In the genomic region with DNA sequence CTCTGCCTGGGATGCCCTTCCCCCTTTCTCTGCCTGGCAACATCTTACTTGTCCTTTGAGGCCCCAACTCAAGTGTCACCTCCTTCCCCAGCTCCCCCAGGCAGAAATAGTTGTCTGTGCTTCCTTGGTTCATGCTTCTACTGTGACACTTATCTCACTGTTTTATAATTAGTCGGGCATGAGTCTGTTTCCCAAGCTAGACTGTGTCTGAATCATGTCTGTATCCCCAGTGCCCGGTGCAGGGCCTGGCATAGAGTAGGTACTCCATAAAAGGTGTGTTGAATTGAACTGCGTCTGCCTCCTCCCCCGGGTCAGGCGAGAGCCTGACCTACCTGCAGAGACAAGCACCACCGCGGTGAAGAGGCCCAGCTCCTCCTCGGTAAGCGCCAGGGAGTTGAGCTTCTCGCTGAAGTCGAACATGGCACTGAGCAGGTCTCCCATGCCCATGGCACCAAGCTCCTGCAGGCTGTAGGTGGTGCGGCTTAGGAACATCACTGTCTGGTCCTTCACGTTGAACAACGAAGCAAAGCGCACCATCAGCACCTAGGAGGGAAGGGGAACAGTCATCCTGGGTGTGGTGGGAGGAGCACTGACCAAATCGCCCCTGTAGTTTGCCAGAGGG, we compare ENCODE assay signal across 10 cellular contexts. TPM values are rescaled to one million over a fixed set of nuclear protein-coding genes. Genes with fewer than 3 reads are reported as not detected.
DNase-seq lines count a peak whose midpoint lies in the region; ATAC-seq and TF ChIP-seq lines count a peak whose summit lies in the region.
"Had no signal": no experiment of that assay in that cellular context is flagged by ENCODE, and none has a peak within 500 bp of the region (broad histone marks: within the 10 kb centered on the region; RNA-seq: fewer than 3 reads in every experiment).

No MANE protein-coding gene starts in this region.

- H3K9me3 ChIP-seq in HCT116 (ENCODE audit: control insufficient read depth in 1 of 2, insufficient read depth in 1 of 2, low read depth in 1 of 2, low read length in 2 of 2) (no peaks in the 10 kb centered on the region), osteoblast (ENCODE audit: low read depth, low read length) (no peaks in the 10 kb centered on the region)

- TF ChIP-seq CTCF in HCT116 (IDR thresholded peaks at IDR 0.05 in 2 of 3, conservative IDR thresholded peaks at IDR 0.05 in 1 of 3; ENCODE audit: borderline replicate concordance in 1 of 3, insufficient read depth in 1 of 3, low read depth in 2 of 3, low read length in 2 of 3) (no peak), dorsolateral prefrontal cortex (IDR thresholded peaks at IDR 0.05 in 54 of 56, conservative IDR thresholded peaks at IDR 0.05 in 2 of 56; ENCODE audit: low read depth in 1 of 56, partially characterized antibody in 56 of 56) (no peak), osteoblast (IDR thresholded peaks at IDR 0.05; ENCODE audit: extremely low read depth, low read depth, low read length) (no peak)

- POLR2A ChIA-PET in HCT116 (lab: Charles Lee): interaction anchor here (1.0 kb wide), 1 partner anchor 17 kb away, joined by 3 read pairs; no protein-coding TSS in a partner anchor

- intact Hi-C loops in HCT116 (cut with micrococcal nuclease): no loop called here
- intact Hi-C loops in dorsolateral prefrontal cortex (cut with DNase I): loop anchor here in 1 of 2 donors (5.0 kb wide), 1 partner anchor 36 kb away; no protein-coding TSS in a partner anchor

- H3K4me3 ChIP-seq in HCT116 (replicated peaks in 1 of 2; ENCODE audit: low read depth in 1 of 2, low read length in 2 of 2) (no peak overlapping the region), dorsolateral prefrontal cortex (peak overlapping the region in 33 of 59 donors; percentile 1 to 99 (median 26)), osteoblast (ENCODE audit: insufficient read depth, low read length) (no peak overlapping the region)
- H3K4me3 ChIP-seq: SK-N-MC had no signal

- DNase-seq in HCT116 (ENCODE audit: low read depth, low spot score) (no peak), dorsolateral prefrontal cortex (peak in 1 of 10 donors; percentile 53), osteoblast (ENCODE audit: insufficient read length, low spot score, missing footprints) (peak; percentile 73), NCI-H526 treated with DMSO at 0.1 percent for 48 hours (lab: John Stamatoyannopoulos, UW) (no peak)
- DNase-seq: activated naive CD4-positive, alpha-beta T cell treated with anti-CD3 and anti-CD28 coated beads, Interleukin-2, amount 50 U/mL, for 16 hours; DMS79; NCI-H187 had no signal

- H3K79me2 ChIP-seq in HCT116 (ENCODE audit: insufficient read depth, low read length): peaks cover 30% of the 10 kb centered on the region
- H3K79me2 ChIP-seq in osteoblast (ENCODE audit: insufficient read depth, low read length): peaks cover 18% of the 10 kb centered on the region

- H3K4me1 ChIP-seq in HCT116 (ENCODE audit: control insufficient read depth in 1 of 2, insufficient read depth in 2 of 2, low read length in 2 of 2) (peaks cover 10 to 23% of the 10 kb centered on the region in 2 experiments), osteoblast (ENCODE audit: insufficient read depth, low read length) (peaks cover 15% of the 10 kb centered on the region)

- BruUV-seq in HCT116 (replicated peaks; lab: Mats Ljungman, UMichigan): no TSS peak

- no peaks in the 10 kb centered on the region for H4K20me1 ChIP-seq in HCT116 (ENCODE audit: insufficient read depth)
- peaks cover 4% of the 10 kb centered on the region for H4K20me1 ChIP-seq in osteoblast (ENCODE audit: insufficient read depth, low read length)

- no peak for TF ChIP-seq RAD21 in HCT116 (IDR thresholded peaks at IDR 0.05; ENCODE audit: low read depth)

- TF ChIP-seq POLR2A in HCT116 (IDR thresholded peaks at IDR 0.05; ENCODE audit: borderline replicate concordance, extremely low read depth, insufficient read depth, insufficient read length): no peak

- no peak overlapping the region for H2AFZ ChIP-seq in HCT116 (ENCODE audit: low read depth, low read length, poor library complexity, severe bottlenecking)
- no peak overlapping the region for H2AFZ ChIP-seq in osteoblast (ENCODE audit: low read length)

- H3K4me2 ChIP-seq in HCT116 (ENCODE audit: low read length) (no peak overlapping the region), osteoblast (ENCODE audit: insufficient read depth, low read length) (no peak overlapping the region)

- H3K36me3 ChIP-seq in HCT116 (ENCODE audit: control insufficient read depth in 1 of 2, insufficient read depth in 2 of 2, low read length in 2 of 2): peaks cover 47 to 55% of the 10 kb centered on the region in 2 experiments
- H3K36me3 ChIP-seq in osteoblast (ENCODE audit: insufficient read depth, low read length): peaks cover 50% of the 10 kb centered on the region

- RAD21 ChIA-PET in HCT116 (lab: Charles Lee; ENCODE audit: low non-redundant PET in 1 of 2, low total read pairs in 2 of 2, uncharacterized antibody in 2 of 2, unreplicated experiment in 2 of 2): no interaction called here

- H3K9ac ChIP-seq in HCT116 (ENCODE audit: low read length): no peak overlapping the region

- H3K27me3 ChIP-seq in HCT116 (ENCODE audit: insufficient read depth, low read length) (no peaks in the 10 kb centered on the region), dorsolateral prefrontal cortex (no peaks in the 10 kb centered on the region), osteoblast (ENCODE audit: insufficient read depth, low read length) (no peaks in the 10 kb centered on the region)

- no peaks in the 10 kb centered on the region for H3K9me2 ChIP-seq in HCT116 (ENCODE audit: insufficient read depth)

- CTCF ChIA-PET in HCT116 (lab: Charles Lee): no interaction called here

- peak overlapping the region; percentile 8; the same call in 1 of the 2 replicates for H3K27ac ChIP-seq in HCT116 (ENCODE audit: low read depth, low read length)
- peak overlapping the region; percentile 53 to 100 (median 96) for H3K27ac ChIP-seq in dorsolateral prefrontal cortex
- H3K27ac ChIP-seq in osteoblast (ENCODE audit: low read depth, low read length): peak overlapping the region; percentile 2

- ATAC-seq in HCT116 (no peak), HG03095 (IDR thresholded peaks at IDR 0.05; ENCODE audit: unreplicated experiment) (no peak), HG02840 (IDR thresholded peaks at IDR 0.05; ENCODE audit: low FRiP score, unreplicated experiment) (no peak)

TF ChIP-seq in HCT116, 20 proteins besides CTCF, POLR2A, EP300 and RAD21:
- TF ChIP-seq CEBPB (IDR thresholded peaks at IDR 0.05; ENCODE audit: low read depth) (no peak), EZH2phosphoT487 (IDR thresholded peaks at IDR 0.05; ENCODE audit: borderline replicate concordance) (no peak), SRF (IDR thresholded peaks at IDR 0.05; ENCODE audit: low read depth) (no peak), JUND (IDR thresholded peaks at IDR 0.05) (no peak), SIN3A (IDR thresholded peaks at IDR 0.05; ENCODE audit: low read depth) (no peak), ZNF274 (IDR thresholded peaks at IDR 0.05; ENCODE audit: low read depth, low read length) (no peak), TCF7L2 (IDR thresholded peaks at IDR 0.05; ENCODE audit: borderline replicate concordance, extremely low read depth, insufficient read depth, insufficient read length) (no peak), CBX3 (IDR thresholded peaks at IDR 0.05; ENCODE audit: low read depth) (no peak), EZH2 (IDR thresholded peaks at IDR 0.05) (no peak), YY1 (IDR thresholded peaks at IDR 0.05; ENCODE audit: extremely low read depth, insufficient replicate concordance, low read depth, low read length) (no peak), EGR1 (IDR thresholded peaks at IDR 0.05; ENCODE audit: low read depth) (no peak), POLR2AphosphoS5 (IDR thresholded peaks at IDR 0.05; ENCODE audit: low read depth, low read length) (no peak), FOSL1 (IDR thresholded peaks at IDR 0.05; ENCODE audit: low read depth) (no peak)
- TF ChIP-seq, protein P1, sequence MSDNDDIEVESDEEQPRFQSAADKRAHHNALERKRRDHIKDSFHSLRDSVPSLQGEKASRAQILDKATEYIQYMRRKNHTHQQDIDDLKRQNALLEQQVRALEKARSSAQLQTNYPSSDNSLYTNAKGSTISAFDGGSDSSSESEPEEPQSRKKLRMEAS (IDR thresholded peaks at IDR 0.05): no peak

RNA-seq across cellular contexts. Expression of gene NR1D1, which starts 6.7 kb away (rescaled TPM):
- total RNA-seq in HCT116 (2021; ENCODE audit: unreplicated experiment) (63.7 TPM), dorsolateral prefrontal cortex (10 to 100 TPM; 26.9 to 97.0 (median 62.1) TPM), osteoblast (5.1 and 7.1 TPM in 2 replicates)
- 104 and 122 TPM in 2 replicates for polyA plus RNA-seq in HCT116 (2012)

RNA-seq across cellular contexts. Expression of gene MSL1, which starts 28.1 kb away (rescaled TPM):
- total RNA-seq in HCT116 (2021; ENCODE audit: unreplicated experiment): 67.2 TPM
- polyA plus RNA-seq in HCT116 (2012): 26.8 and 36.5 TPM in 2 replicates
- total RNA-seq in dorsolateral prefrontal cortex: 100 to 1,000 TPM in 116 of 120 experiments, 10 to 100 TPM in 4; 87.8 to 143 (median 120) TPM
- total RNA-seq in osteoblast: 53.3 and 60.1 TPM in 2 replicates

RNA-seq across cellular contexts. Expression of gene THRA, which starts 30.9 kb away (rescaled TPM):
- 23.3 TPM for total RNA-seq in HCT116 (2021; ENCODE audit: unreplicated experiment)
- polyA plus RNA-seq in HCT116 (2012): 20.3 and 21.1 TPM in 2 replicates
- 100 to 1,000 TPM; 178 to 301 (median 231) TPM for total RNA-seq in dorsolateral prefrontal cortex
- 30.6 and 33.3 TPM in 2 replicates for total RNA-seq in osteoblast

RNA-seq across cellular contexts. Expression of gene MED24, which starts 39.5 kb away (rescaled TPM):
- total RNA-seq in HCT116 (2021; ENCODE audit: unreplicated experiment): 92.1 TPM
- 68.9 and 90.5 TPM in 2 replicates for polyA plus RNA-seq in HCT116 (2012)
- total RNA-seq in dorsolateral prefrontal cortex: 100 to 1,000 TPM in 59 of 120 experiments, 10 to 100 TPM in 61; 59.5 to 156 (median 99.1) TPM
- total RNA-seq in osteoblast: 33.6 and 36.6 TPM in 2 replicates

RNA-seq across cellular contexts. Expression of gene CASC3, which starts 46.6 kb away (rescaled TPM):
- total RNA-seq in HCT116 (2021; ENCODE audit: unreplicated experiment): 73.1 TPM
- polyA plus RNA-seq in HCT116 (2012): 35.5 and 37.0 TPM in 2 replicates
- total RNA-seq in dorsolateral prefrontal cortex: 100 to 1,000 TPM in 119 of 120 experiments, 10 to 100 TPM in 1; 95.0 to 216 (median 136) TPM
- 40.7 and 45.2 TPM in 2 replicates for total RNA-seq in osteoblast

Comparison
In these comparisons a context has a peak if more than half of its experiments do, and no peak if none do; other contexts are left out.
1. H3K27ac ChIP-seq: peak in every context shown above with its lines; median percentile 96 in dorsolateral prefrontal cortex; 8 in HCT116; 2 in osteoblast.
2. H3K4me3 ChIP-seq: peak in dorsolateral prefrontal cortex (33 of 59); none in HCT116 (0 of 2) and osteoblast (single experiment).